In genomic region chr16:16790597-16790996, GRCh38 we compare ENCODE assay signal across 33 cellular contexts.
DNase-seq lines count a peak whose midpoint lies in the region; ATAC-seq, FAIRE-seq and TF ChIP-seq lines count a peak whose summit lies in the region.
"Had no signal": no experiment of that assay in that cellular context is flagged by ENCODE, and none has a peak within 500 bp of the region (broad histone marks: within the 10 kb centered on the region; RNA-seq: fewer than 3 reads in every experiment).

No MANE protein-coding gene starts in this region.

- H3K79me2 ChIP-seq in HepG2 (ENCODE audit: insufficient read depth, low read length) (no peaks in the 10 kb centered on the region), H1 (ENCODE audit: control insufficient read depth in 1 of 2, insufficient read depth in 2 of 2, low read length in 2 of 2) (no peaks in the 10 kb centered on the region), MM.1S (ENCODE audit: low read length) (no peaks in the 10 kb centered on the region)

- H3K27me3 ChIP-seq in HepG2 (ENCODE audit: control insufficient read depth in 1 of 2, insufficient read depth in 2 of 2, low read length in 2 of 2) = no peaks in the 10 kb centered on the region
- no peaks in the 10 kb centered on the region for H3K27me3 ChIP-seq in right lobe of liver
- H3K27me3 ChIP-seq in H1 (replicated peaks in 1 of 4; ENCODE audit: control insufficient read depth in 3 of 4, extremely low read depth in 1 of 4, insufficient read depth in 3 of 4, low read length in 3 of 4) = no peaks in the 10 kb centered on the region
- no peaks in the 10 kb centered on the region for H3K27me3 ChIP-seq in mesenchymal stem cell (ENCODE audit: control insufficient read depth in 1 of 2, insufficient read depth in 1 of 2, low read length in 2 of 2)
- no peaks in the 10 kb centered on the region for H3K27me3 ChIP-seq in MM.1S (replicated peaks; ENCODE audit: insufficient read depth, low read length)
- H3K27me3 ChIP-seq: BE2C; BLaER1; BLaER1 treated with 17β-estradiol and CSF1 and Interleukin-3, amounts not matched to agents 10 nM and 100 nM had no signal

- H4K5ac ChIP-seq in H1 (ENCODE audit: insufficient read length, low read depth, low read length) = no peak overlapping the region

- ATAC-seq in HepG2 (no peak), right lobe of liver (no peak), GM21786 (IDR thresholded peaks at IDR 0.05; ENCODE audit: unreplicated experiment) (no peak)
- ATAC-seq: A549; CD8-positive, alpha-beta T cell had no signal

- POLR2A ChIA-PET in HepG2 (lab: Yijun Ruan, JAX) = no interaction called here
- POLR2A ChIA-PET in H1 (lab: Charles Lee; ENCODE audit: partially characterized antibody) = no interaction called here

- H3K14ac ChIP-seq in H1 (ENCODE audit: insufficient read length) = no peak overlapping the region
- H3K14ac ChIP-seq in mesenchymal stem cell (ENCODE audit: low read length in 2 of 2) = no peak overlapping the region

- H2AK5ac ChIP-seq in H1 (ENCODE audit: low read depth, low read length) (no peak overlapping the region), mesenchymal stem cell (ENCODE audit: low read length, severe bottlenecking) (no peak overlapping the region)

- TF ChIP-seq EP300 in HepG2 (IDR thresholded peaks at IDR 0.05; ENCODE audit: low read depth in 2 of 2, low read length in 2 of 2) (no peak), HepG2 (CRISPR knock-in tag; IDR thresholded peaks at IDR 0.05; ENCODE audit: borderline replicate concordance) (no peak), H1 (IDR thresholded peaks at IDR 0.05; ENCODE audit: borderline replicate concordance in 1 of 2, low read depth in 2 of 2, low read length in 2 of 2) (no peak)

- intact Hi-C loops in HepG2 (cut with micrococcal nuclease; ENCODE audit: unreplicated experiment) = no loop called here
- intact Hi-C loops in right lobe of liver (cut with DNase I) = no loop called here

- in situ Hi-C loops in HepG2 (cut with HindIII; ENCODE audit: extremely low pct_ligation_motif_present, low pct_unique_long_range_greater_than_20kb) = no loop called here

- H2BK20ac ChIP-seq in H1 (ENCODE audit: low read length) = no peak overlapping the region

- H3K36me3 ChIP-seq in HepG2 (replicated peaks in 1 of 2; ENCODE audit: control insufficient read depth in 1 of 2, insufficient read depth in 2 of 2, low read length in 2 of 2) (no peaks in the 10 kb centered on the region), right lobe of liver (no peaks in the 10 kb centered on the region), H1 (ENCODE audit: control insufficient read depth in 2 of 4, insufficient read depth in 4 of 4, low read length in 3 of 4) (no peaks in the 10 kb centered on the region), mesenchymal stem cell (ENCODE audit: control insufficient read depth in 1 of 2, insufficient read depth in 2 of 2, low read depth in 1 of 2, low read length in 2 of 2) (no peaks in the 10 kb centered on the region), MM.1S (replicated peaks; ENCODE audit: insufficient read depth, low read length) (no peaks in the 10 kb centered on the region)
- H3K36me3 ChIP-seq: BE2C; BLaER1; BLaER1 treated with 17β-estradiol and CSF1 and Interleukin-3, amounts not matched to agents 10 nM and 100 nM had no signal

- H2AFZ ChIP-seq in HepG2 (ENCODE audit: low read length) = no peak overlapping the region
- no peak overlapping the region for H2AFZ ChIP-seq in H1 (ENCODE audit: low read length)
- no peak overlapping the region for H2AFZ ChIP-seq in mesenchymal stem cell (ENCODE audit: low read depth, low read length)
- no peak overlapping the region for H2AFZ ChIP-seq in MM.1S (ENCODE audit: low read length)

- no peak overlapping the region for H2BK120ac ChIP-seq in H1 (replicated peaks; ENCODE audit: low read depth, low read length)
- H2BK120ac ChIP-seq in mesenchymal stem cell (ENCODE audit: low read depth, low read length) = no peak overlapping the region

- DNase-seq in HepG2 (ENCODE audit: low spot score) (no peak), right lobe of liver (no peak), H1 (ENCODE audit: low read depth in 1 of 2, low spot score in 2 of 2) (no peak), mesenchymal stem cell (no peak), MM.1S (no peak)
- DNase-seq: 8988T; ACHN; AML-193; BE2C; C1 segment of cervical spinal cord; Caco-2; Calu3; CD4-positive, alpha-beta memory T cell; CD4-positive, alpha-beta T cell; CD4-positive, CD25-positive, alpha-beta regulatory T cell; CD8-positive, alpha-beta memory T cell; CD8-positive, alpha-beta T cell; COR-L47; DMS 273 treated with DMSO at 0.1 percent for 48 hours; DMS153; DMS53; DMS79; DMS79 treated with DMSO at 0.1 percent for 48 hours; DND-41; EL had no signal

- H3K79me1 ChIP-seq in H1 (ENCODE audit: low read depth, low read length) (no peaks in the 10 kb centered on the region), mesenchymal stem cell (replicated peaks; ENCODE audit: low read length, poor library complexity, severe bottlenecking) (no peaks in the 10 kb centered on the region)

- H4K91ac ChIP-seq in H1 (replicated peaks; ENCODE audit: insufficient read length, low read length) (no peak overlapping the region), mesenchymal stem cell (ENCODE audit: low read length) (no peak overlapping the region)

- no peaks in the 10 kb centered on the region for H3K23me2 ChIP-seq in H1 (ENCODE audit: low read depth, low read length)

- H3K56ac ChIP-seq in H1 (replicated peaks; ENCODE audit: insufficient read length, low read depth, low read length) = no peak overlapping the region

- no peaks in the 10 kb centered on the region for H3F3A ChIP-seq in MM.1S (ENCODE audit: insufficient read depth, low read length)

- H3K4ac ChIP-seq in H1 (replicated peaks; ENCODE audit: insufficient read length, low read depth, low read length) (no peak overlapping the region), mesenchymal stem cell (ENCODE audit: low read depth in 1 of 2, low read length in 2 of 2) (no peak overlapping the region)

- H2BK12ac ChIP-seq in H1 (ENCODE audit: low read depth, low read length) = no peak overlapping the region
- no peak overlapping the region for H2BK12ac ChIP-seq in mesenchymal stem cell (ENCODE audit: low read length in 2 of 2)

- TF ChIP-seq CTCF in HepG2 (CRISPR knock-in tag; IDR thresholded peaks at IDR 0.05) (no peak), right lobe of liver (IDR thresholded peaks at IDR 0.05) (no peak), H1 (IDR thresholded peaks at IDR 0.05; ENCODE audit: control extremely low read depth in 1 of 3, insufficient read depth in 1 of 3, low read depth in 1 of 3, low read length in 3 of 3) (no peak), MM.1S (IDR thresholded peaks at IDR 0.05; ENCODE audit: low read length) (no peak)

- no peak overlapping the region for H3K27ac ChIP-seq in HepG2 (ENCODE audit: extremely low read length, insufficient read depth, low read length)
- H3K27ac ChIP-seq in right lobe of liver = no peak overlapping the region
- no peak overlapping the region for H3K27ac ChIP-seq in H1 (ENCODE audit: low read depth, low read length)
- no peak overlapping the region for H3K27ac ChIP-seq in mesenchymal stem cell (ENCODE audit: low read length, poor library complexity, severe bottlenecking)
- H3K27ac ChIP-seq in MM.1S (ENCODE audit: low read length) = no peak overlapping the region
- H3K27ac ChIP-seq: 22Rv1; A549; BLaER1; BLaER1 treated with 17β-estradiol and CSF1 and Interleukin-3, amounts not matched to agents 10 nM and 100 nM; C4-2B had no signal

- H4K20me1 ChIP-seq in HepG2 (ENCODE audit: insufficient read depth, low read length) = no peaks in the 10 kb centered on the region
- no peaks in the 10 kb centered on the region for H4K20me1 ChIP-seq in H1 (replicated peaks in 1 of 2; ENCODE audit: control insufficient read depth in 1 of 2, insufficient read depth in 2 of 2, low read length in 2 of 2)
- H4K20me1 ChIP-seq in MM.1S (ENCODE audit: insufficient read depth, low read length) = no peaks in the 10 kb centered on the region
- H4K20me1 ChIP-seq: BLaER1; BLaER1 treated with 17β-estradiol and CSF1 and Interleukin-3, amounts not matched to agents 10 nM and 100 nM had no signal

- no peaks in the 10 kb centered on the region for H3K9me2 ChIP-seq in MM.1S (replicated peaks; ENCODE audit: insufficient read depth, low read length)

- H2BK5ac ChIP-seq in H1 (ENCODE audit: low read depth, low read length) = no peak overlapping the region
- peak overlapping the region; percentile 57 for H2BK5ac ChIP-seq in mesenchymal stem cell (ENCODE audit: low read depth, low read length, poor library complexity, severe bottlenecking)

- H3K23ac ChIP-seq in H1 (ENCODE audit: insufficient read length) = no peak overlapping the region
- no peak overlapping the region for H3K23ac ChIP-seq in mesenchymal stem cell (ENCODE audit: low read length in 2 of 2)

- TF ChIP-seq POLR2A in HepG2 (IDR thresholded peaks at IDR 0.05; ENCODE audit: insufficient read depth in 1 of 2, low read depth in 2 of 2, low read length in 2 of 2) (no peak), right lobe of liver (IDR thresholded peaks at IDR 0.05) (no peak), H1 (IDR thresholded peaks at IDR 0.05; ENCODE audit: control extremely low read depth in 1 of 2, low read depth in 2 of 2, low read length in 2 of 2) (no peak)

- no peak overlapping the region for H2BK15ac ChIP-seq in H1 (ENCODE audit: low read length)
- H2BK15ac ChIP-seq in mesenchymal stem cell (ENCODE audit: low read depth, poor library complexity, severe bottlenecking) = no peak overlapping the region

- FAIRE-seq in HepG2 (lab: Jason Lieb, UNC) = no peak
- peak; percentile 19 for FAIRE-seq in H1 (lab: Jason Lieb, UNC)
- FAIRE-seq: A204.1, A549, D721Med had no signal

- H3K18ac ChIP-seq in H1 (ENCODE audit: extremely low read depth, low read length) (no peak overlapping the region), mesenchymal stem cell (ENCODE audit: low read depth in 1 of 2, low read length in 2 of 2) (no peak overlapping the region)

- H3K4me1 ChIP-seq in HepG2 (ENCODE audit: insufficient read depth, low read length) (no peaks in the 10 kb centered on the region), right lobe of liver (no peaks in the 10 kb centered on the region), H1 (replicated peaks in 1 of 4; ENCODE audit: control insufficient read depth in 3 of 4, insufficient read depth in 4 of 4, low read length in 3 of 4) (peaks cover 2 to 7% (median 3%) of the 10 kb centered on the region in 4 experiments; a peak in 5 of 7 replicates), mesenchymal stem cell (ENCODE audit: control insufficient read depth, insufficient read depth, low read depth, low read length) (no peaks in the 10 kb centered on the region), MM.1S (ENCODE audit: low read length) (no peaks in the 10 kb centered on the region)
- H3K4me1 ChIP-seq: A549; BE2C; BLaER1; BLaER1 treated with 17β-estradiol and CSF1 and Interleukin-3, amounts not matched to agents 10 nM and 100 nM; Caco-2 had no signal

- TF ChIP-seq RAD21 in HepG2 (CRISPR knock-in tag; IDR thresholded peaks at IDR 0.05) (no peak), H1 (IDR thresholded peaks at IDR 0.05 in 1 of 2, conservative IDR thresholded peaks at IDR 0.05 in 1 of 2; ENCODE audit: low read depth in 2 of 2, low read length in 2 of 2) (no peak)

- H3K9me3 ChIP-seq in HepG2 (ENCODE audit: low read length) (peaks cover 21% of the 10 kb centered on the region), right lobe of liver (no peaks in the 10 kb centered on the region), H1 (ENCODE audit: insufficient read depth in 2 of 2, low read depth in 1 of 2, low read length in 1 of 2) (peaks cover 5 to 12% of the 10 kb centered on the region in 2 experiments; a peak in 3 of 4 replicates), mesenchymal stem cell (ENCODE audit: control insufficient read depth, low read length) (peaks cover 18% of the 10 kb centered on the region), MM.1S (replicated peaks; ENCODE audit: insufficient read depth, low read length) (no peaks in the 10 kb centered on the region)
- H3K9me3 ChIP-seq: BE2C had no signal

- H4K8ac ChIP-seq in H1 (ENCODE audit: extremely low read depth, insufficient read depth, low read length) (no peak overlapping the region), mesenchymal stem cell (ENCODE audit: low read length) (no peak overlapping the region)

- CTCF ChIA-PET in HepG2 (lab: Yijun Ruan, JAX; ENCODE audit: low intra/inter-chr PET ratio, low total read pairs) = no interaction called here
- CTCF ChIA-PET in H1 (lab: Charles Lee; ENCODE audit: partially characterized antibody) = no interaction called here

- no peak overlapping the region for H3K4me2 ChIP-seq in HepG2 (ENCODE audit: low read depth, low read length)
- no peak overlapping the region for H3K4me2 ChIP-seq in H1 (ENCODE audit: insufficient read depth in 1 of 2, low read depth in 2 of 2, low read length in 2 of 2)
- no peak overlapping the region for H3K4me2 ChIP-seq in mesenchymal stem cell (ENCODE audit: low read length, poor library complexity, severe bottlenecking)
- no peak overlapping the region for H3K4me2 ChIP-seq in MM.1S (ENCODE audit: low read depth, low read length)
- H3K4me2 ChIP-seq: A549; BLaER1; BLaER1 treated with 17β-estradiol and CSF1 and Interleukin-3, amounts not matched to agents 10 nM and 100 nM had no signal

- no peak overlapping the region for H3K9ac ChIP-seq in HepG2 (ENCODE audit: insufficient read depth, low read depth, low read length)
- no peak overlapping the region for H3K9ac ChIP-seq in H1 (replicated peaks in 1 of 4; ENCODE audit: extremely low read depth in 1 of 4, low read depth in 3 of 4, low read length in 3 of 4)
- H3K9ac ChIP-seq in mesenchymal stem cell (ENCODE audit: low read length) = no peak overlapping the region
- no peak overlapping the region for H3K9ac ChIP-seq in MM.1S (ENCODE audit: low read length)
- H3K9ac ChIP-seq: BLaER1; BLaER1 treated with 17β-estradiol and CSF1 and Interleukin-3, amounts not matched to agents 10 nM and 100 nM had no signal

- BruUV-seq in HepG2 (replicated peaks; lab: Mats Ljungman, UMichigan) = no TSS peak

- H3K4me3 ChIP-seq in HepG2 (replicated peaks in 1 of 3; ENCODE audit: insufficient read depth in 1 of 3, low read depth in 2 of 3, low read length in 3 of 3) (no peak overlapping the region), right lobe of liver (no peak overlapping the region), H1 (ENCODE audit: extremely low read depth in 1 of 4, insufficient read depth in 2 of 4, low read depth in 3 of 4, low read length in 4 of 4) (no peak overlapping the region), mesenchymal stem cell (ENCODE audit: insufficient read depth in 1 of 2, low read depth in 1 of 2, low read length in 2 of 2) (no peak overlapping the region), MM.1S (ENCODE audit: low read length) (no peak overlapping the region)
- H3K4me3 ChIP-seq: A549; BLaER1; BLaER1 treated with 17β-estradiol and CSF1 and Interleukin-3, amounts not matched to agents 10 nM and 100 nM had no signal
